ENCODE assay signal across 11 cellular contexts in genomic region chr4:112510468-112511293, GRCh38. TPM values are rescaled to one million over a fixed set of nuclear protein-coding genes. Genes with fewer than 3 reads are reported as not detected.
DNase-seq lines count a peak whose midpoint lies in the region; ATAC-seq and TF ChIP-seq lines count a peak whose summit lies in the region.
"Had no signal": no experiment of that assay in that cellular context is flagged by ENCODE, and none has a peak within 500 bp of the region (broad histone marks: within the 10 kb centered on the region; RNA-seq: fewer than 3 reads in every experiment).

No MANE protein-coding gene starts in this region.

- no peak for TF ChIP-seq CTCF in hepatocyte (IDR thresholded peaks at IDR 0.05; ENCODE audit: poor library complexity)
- no peak for TF ChIP-seq CTCF in spleen (IDR thresholded peaks at IDR 0.05 in 8 of 11, conservative IDR thresholded peaks at IDR 0.05 in 3 of 11)

- peak overlapping the region; percentile 74 for H3K4me2 ChIP-seq in hepatocyte

- no peaks in the 10 kb centered on the region for H3K79me2 ChIP-seq in hepatocyte

- intact Hi-C loops in activated CD4-positive, alpha-beta T cell treated with anti-CD3 and anti-CD28 coated beads, Interleukin-2, amount 10 ng/mL, durations not matched to agents 24 days and 14 days (cut with micrococcal nuclease), result loop anchor here (5.0 kb wide), 1 partner anchor 1878 kb away; no protein-coding TSS in a partner anchor
- intact Hi-C loops in spleen (cut with DNase I; ENCODE audit: low total_unique reads), result no loop called here

- peaks cover 35% of the 10 kb centered on the region for H3K4me1 Mint-ChIP-seq in activated CD4-positive, alpha-beta T cell treated with anti-CD3 and anti-CD28 coated beads, Interleukin-2, amount 10 ng/mL, durations not matched to agents 24 days and 14 days

- peak; percentile 68 for DNase-seq in activated CD4-positive, alpha-beta T cell treated with anti-CD3 and anti-CD28 coated beads, Interleukin-2, amount 10 ng/mL, durations not matched to agents 24 days and 14 days
- DNase-seq in activated CD4-positive, alpha-beta T cell treated with anti-CD3 and anti-CD28 coated beads for 4 hours, result no peak
- DNase-seq in hepatocyte (ENCODE audit: low spot score) (no peak), spleen (no peak), NCI-H446 treated with DMSO at 0.1 percent for 48 hours (lab: John Stamatoyannopoulos, UW) (no peak)
- DNase-seq: AML-193, NCI-H2107, ovary had no signal

- TF ChIP-seq POLR2A in spleen (IDR thresholded peaks at IDR 0.05), result no peak

- WGBS in hepatocyte (ENCODE audit: low lambda C conversion rate, missing lambda C conversion rate), result 4% methylated on average over 37 of the region's 40 CpGs
- 2 to 8% (median 5%) methylated on average over 36 to 40 of the region's 40 CpGs for WGBS in spleen, 5 donors

- H3K9me3 ChIP-seq in hepatocyte (ENCODE audit: low read depth), result no peaks in the 10 kb centered on the region
- H3K9me3 ChIP-seq in spleen, result peaks cover 0 to 8% (median 0%) of the 10 kb centered on the region in 8 donors

- H3K36me3 ChIP-seq in hepatocyte (replicated peaks; ENCODE audit: insufficient read depth, low read depth) (no peaks in the 10 kb centered on the region), spleen (no peaks in the 10 kb centered on the region)
- H3K36me3 ChIP-seq: ovary had no signal

- peaks cover 10% of the 10 kb centered on the region for H3K9me3 Mint-ChIP-seq in activated CD4-positive, alpha-beta T cell treated with anti-CD3 and anti-CD28 coated beads, Interleukin-2, amount 10 ng/mL, durations not matched to agents 24 days and 14 days

- peak overlapping the region; percentile 54 for H3K27ac Mint-ChIP-seq in activated CD4-positive, alpha-beta T cell treated with anti-CD3 and anti-CD28 coated beads, Interleukin-2, amount 10 ng/mL, durations not matched to agents 24 days and 14 days

- H3K27me3 ChIP-seq in hepatocyte (peaks cover 96% of the 10 kb centered on the region), spleen (replicated peaks in 1 of 7) (peaks cover 15 to 100% (median 97%) of the 10 kb centered on the region in 7 donors)
- H3K27me3 ChIP-seq: ovary had no signal

- peaks cover 11% of the 10 kb centered on the region for H3K36me3 Mint-ChIP-seq in activated CD4-positive, alpha-beta T cell treated with anti-CD3 and anti-CD28 coated beads, Interleukin-2, amount 10 ng/mL, durations not matched to agents 24 days and 14 days (ENCODE audit: low read depth)

- H2AFZ ChIP-seq in hepatocyte, result peak overlapping the region; percentile 45

- no peaks in the 10 kb centered on the region for H3K9me2 ChIP-seq in hepatocyte (replicated peaks; ENCODE audit: insufficient read depth)

- H4K20me1 ChIP-seq in hepatocyte (ENCODE audit: insufficient read depth, poor library complexity, severe bottlenecking), result no peaks in the 10 kb centered on the region

- ATAC-seq in SK-N-SH treated with all-trans-retinoic acid at 6 μM for 48 hours (peak; percentile 40), GM21423 (IDR thresholded peaks at IDR 0.05; ENCODE audit: unreplicated experiment) (no peak), HG03175 (IDR thresholded peaks at IDR 0.05; ENCODE audit: unreplicated experiment) (no peak)

- no peak overlapping the region for H3K27ac ChIP-seq in hepatocyte
- H3K27ac ChIP-seq in spleen, result no peak overlapping the region
- H3K27ac ChIP-seq: ovary had no signal

- H3K27me3 Mint-ChIP-seq in activated CD4-positive, alpha-beta T cell treated with anti-CD3 and anti-CD28 coated beads, Interleukin-2, amount 10 ng/mL, durations not matched to agents 24 days and 14 days, result peaks cover 79% of the 10 kb centered on the region

- peaks cover 32% of the 10 kb centered on the region for H3K4me1 ChIP-seq in hepatocyte (ENCODE audit: insufficient read depth)
- H3K4me1 ChIP-seq in spleen, result peaks cover 20 to 50% (median 44%) of the 10 kb centered on the region in 6 donors

- H3K4me3 ChIP-seq in hepatocyte (no peak overlapping the region), spleen (peak overlapping the region in 6 of 8 donors; percentile 2 to 56 (median 16))
- H3K4me3 ChIP-seq: ovary had no signal

- H3K4me3 Mint-ChIP-seq in activated CD4-positive, alpha-beta T cell treated with anti-CD3 and anti-CD28 coated beads, Interleukin-2, amount 10 ng/mL, durations not matched to agents 24 days and 14 days, result peak overlapping the region; percentile 51

TF ChIP-seq in SK-N-SH treated with all-trans-retinoic acid at 6 μM for 48 hours, 23 proteins besides CTCF, POLR2A, EP300 and RAD21 (continues in another document):
- TF ChIP-seq ZFP3 (CRISPR knock-in tag; IDR thresholded peaks at IDR 0.05) (no peak), ZNF70 (CRISPR knock-in tag; IDR thresholded peaks at IDR 0.05) (no peak), ZNF8 (CRISPR knock-in tag; IDR thresholded peaks at IDR 0.05) (no peak), TCF4 (CRISPR knock-in tag; IDR thresholded peaks at IDR 0.05; ENCODE audit: borderline replicate concordance) (no peak), ARNTL (CRISPR knock-in tag; IDR thresholded peaks at IDR 0.05; ENCODE audit: borderline replicate concordance, low read depth) (no peak), CSRNP3 (CRISPR knock-in tag; IDR thresholded peaks at IDR 0.05) (no peak), POU6F1 (CRISPR knock-in tag; IDR thresholded peaks at IDR 0.05; ENCODE audit: borderline replicate concordance, low read depth) (no peak), SNAI2 (CRISPR knock-in tag; IDR thresholded peaks at IDR 0.05) (no peak), PATZ1 (CRISPR knock-in tag; IDR thresholded peaks at IDR 0.05; ENCODE audit: borderline replicate concordance) (no peak), ZFP30 (CRISPR knock-in tag; IDR thresholded peaks at IDR 0.05) (no peak), RARB (CRISPR knock-in tag; IDR thresholded peaks at IDR 0.05) (no peak), OSR1 (CRISPR knock-in tag; IDR thresholded peaks at IDR 0.05) (no peak), ZNF565 (CRISPR knock-in tag; conservative IDR thresholded peaks at IDR 0.05; ENCODE audit: low read depth) (no peak), TOX (CRISPR knock-in tag; IDR thresholded peaks at IDR 0.05; ENCODE audit: borderline replicate concordance) (no peak)

RNA-seq across cellular contexts. Expression of gene NEUROG2, which starts 5.3 kb away (rescaled TPM):
- total RNA-seq in activated CD4-positive, alpha-beta T cell treated with anti-CD3 and anti-CD28 coated beads, Interleukin-2, amount 10 ng/mL, durations not matched to agents 24 days and 14 days, result 0.16 and 0.17 TPM in 2 replicates
- total RNA-seq in hepatocyte (0.20 TPM in 1 of 2 replicates, not detected in the other), spleen (not detected)
- polyA plus RNA-seq in hepatocyte (0.39 TPM in 1 of 2 replicates, not detected in the other), spleen (not detected)
- total RNA-seq: ovary had no signal
- polyA plus RNA-seq: ovary had no signal
